ENCODE assay signal across 1 cellular context in the genomic region with DNA sequence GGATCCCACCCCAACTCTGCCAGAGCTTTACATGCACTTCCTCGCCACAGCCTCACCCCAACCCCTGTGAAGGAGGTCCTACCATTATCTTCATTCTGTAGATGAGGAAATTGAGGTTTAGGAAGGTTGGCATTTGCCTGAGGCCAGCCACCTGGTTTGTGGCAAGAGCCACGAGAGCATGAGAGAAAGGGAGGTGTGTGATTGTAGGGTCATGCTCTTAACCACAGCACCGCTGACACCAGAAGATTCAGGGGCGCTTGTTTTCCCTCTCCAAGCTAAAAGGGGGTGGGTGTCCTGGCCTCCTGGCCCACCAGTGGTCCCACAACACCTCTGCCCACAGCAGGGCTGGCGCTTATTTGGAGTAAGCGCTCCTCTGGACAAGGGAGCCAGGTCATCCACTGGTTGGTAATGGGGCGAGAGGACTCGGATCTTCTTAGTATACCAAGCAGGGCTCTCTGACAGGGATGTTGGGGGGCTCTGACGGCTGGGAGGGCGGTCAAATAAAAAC.
TF ChIP-seq lines count a peak whose summit lies in the region.

No MANE protein-coding gene starts in this region.

TF ChIP-seq in HepG2, 621 proteins besides CTCF, POLR2A, EP300 and RAD21:
- TF ChIP-seq ZMAT3 (CRISPR knock-in tag; conservative IDR thresholded peaks at IDR 0.05): no peak
- TF ChIP-seq CHCHD3 (CRISPR knock-in tag; IDR thresholded peaks at IDR 0.05): no peak
- no peak for TF ChIP-seq ZFP36 (IDR thresholded peaks at IDR 0.05; ENCODE audit: borderline replicate concordance, low read depth, low read length, partially characterized antibody)
- TF ChIP-seq, protein P1, sequence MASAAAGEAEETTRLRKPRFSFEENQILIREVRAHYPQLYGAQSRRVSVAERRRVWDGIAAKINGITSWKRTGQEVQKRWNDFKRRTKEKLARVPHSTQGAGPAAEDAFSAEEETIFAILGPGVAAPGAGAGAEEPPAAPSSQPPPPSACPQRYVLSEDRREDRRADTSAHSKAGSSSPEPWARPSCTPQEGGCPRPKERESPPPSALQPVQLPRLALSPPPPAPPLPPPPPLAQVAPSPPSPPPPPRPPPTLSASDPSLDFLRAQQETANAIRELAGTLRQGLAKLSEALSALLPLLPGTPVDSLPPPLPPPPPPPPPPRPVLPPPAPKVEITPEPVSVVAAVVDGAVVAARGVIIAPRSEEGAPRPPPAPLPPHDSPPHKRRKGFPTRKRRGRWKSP (CRISPR knock-in tag; IDR thresholded peaks at IDR 0.05): no peak
- TF ChIP-seq ZNF589 (CRISPR knock-in tag; conservative IDR thresholded peaks at IDR 0.05): no peak
- TF ChIP-seq CHD2 (IDR thresholded peaks at IDR 0.05; ENCODE audit: low read depth, low read length): no peak
- no peak for TF ChIP-seq PTBP1 (IDR thresholded peaks at IDR 0.05; ENCODE audit: low read depth, low read length, poor library complexity, severe bottlenecking)
- TF ChIP-seq THAP7 (CRISPR knock-in tag; IDR thresholded peaks at IDR 0.05): no peak
- TF ChIP-seq ZNF567 (CRISPR knock-in tag; IDR thresholded peaks at IDR 0.05; ENCODE audit: borderline replicate concordance): no peak
- no peak for TF ChIP-seq TEAD3 (CRISPR knock-in tag; optimal IDR thresholded peaks at IDR 0.05; ENCODE audit: borderline replicate concordance)
- TF ChIP-seq, protein P2, sequence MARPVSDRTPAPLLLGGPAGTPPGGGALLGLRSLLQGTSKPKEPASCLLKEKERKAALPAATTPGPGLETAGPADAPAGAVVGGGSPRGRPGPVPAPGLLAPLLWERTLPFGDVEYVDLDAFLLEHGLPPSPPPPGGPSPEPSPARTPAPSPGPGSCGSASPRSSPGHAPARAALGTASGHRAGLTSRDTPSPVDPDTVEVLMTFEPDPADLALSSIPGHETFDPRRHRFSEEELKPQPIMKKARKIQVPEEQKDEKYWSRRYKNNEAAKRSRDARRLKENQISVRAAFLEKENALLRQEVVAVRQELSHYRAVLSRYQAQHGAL (CRISPR knock-in tag; IDR thresholded peaks at IDR 0.05; ENCODE audit: not compliant biosample characterization): no peak
- TF ChIP-seq GABPB1 (CRISPR knock-in tag; IDR thresholded peaks at IDR 0.05): no peak
- TF ChIP-seq MNT (IDR thresholded peaks at IDR 0.05): no peak
- TF ChIP-seq RBFOX2 (IDR thresholded peaks at IDR 0.05; ENCODE audit: low read depth, low read length): no peak
- TF ChIP-seq, protein P3, sequence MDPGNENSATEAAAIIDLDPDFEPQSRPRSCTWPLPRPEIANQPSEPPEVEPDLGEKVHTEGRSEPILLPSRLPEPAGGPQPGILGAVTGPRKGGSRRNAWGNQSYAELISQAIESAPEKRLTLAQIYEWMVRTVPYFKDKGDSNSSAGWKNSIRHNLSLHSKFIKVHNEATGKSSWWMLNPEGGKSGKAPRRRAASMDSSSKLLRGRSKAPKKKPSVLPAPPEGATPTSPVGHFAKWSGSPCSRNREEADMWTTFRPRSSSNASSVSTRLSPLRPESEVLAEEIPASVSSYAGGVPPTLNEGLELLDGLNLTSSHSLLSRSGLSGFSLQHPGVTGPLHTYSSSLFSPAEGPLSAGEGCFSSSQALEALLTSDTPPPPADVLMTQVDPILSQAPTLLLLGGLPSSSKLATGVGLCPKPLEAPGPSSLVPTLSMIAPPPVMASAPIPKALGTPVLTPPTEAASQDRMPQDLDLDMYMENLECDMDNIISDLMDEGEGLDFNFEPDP (CRISPR knock-in tag; conservative IDR thresholded peaks at IDR 0.05): no peak
- TF ChIP-seq ZBTB20 (CRISPR knock-in tag; IDR thresholded peaks at IDR 0.05; ENCODE audit: borderline replicate concordance, low read depth): no peak
- no peak for TF ChIP-seq ZNF83 (CRISPR knock-in tag; IDR thresholded peaks at IDR 0.05; ENCODE audit: borderline replicate concordance)
- no peak for TF ChIP-seq TRAFD1 (CRISPR knock-in tag; IDR thresholded peaks at IDR 0.05; ENCODE audit: borderline replicate concordance)
